8 cellular contexts compared by ENCODE assay signal in the genomic region with DNA sequence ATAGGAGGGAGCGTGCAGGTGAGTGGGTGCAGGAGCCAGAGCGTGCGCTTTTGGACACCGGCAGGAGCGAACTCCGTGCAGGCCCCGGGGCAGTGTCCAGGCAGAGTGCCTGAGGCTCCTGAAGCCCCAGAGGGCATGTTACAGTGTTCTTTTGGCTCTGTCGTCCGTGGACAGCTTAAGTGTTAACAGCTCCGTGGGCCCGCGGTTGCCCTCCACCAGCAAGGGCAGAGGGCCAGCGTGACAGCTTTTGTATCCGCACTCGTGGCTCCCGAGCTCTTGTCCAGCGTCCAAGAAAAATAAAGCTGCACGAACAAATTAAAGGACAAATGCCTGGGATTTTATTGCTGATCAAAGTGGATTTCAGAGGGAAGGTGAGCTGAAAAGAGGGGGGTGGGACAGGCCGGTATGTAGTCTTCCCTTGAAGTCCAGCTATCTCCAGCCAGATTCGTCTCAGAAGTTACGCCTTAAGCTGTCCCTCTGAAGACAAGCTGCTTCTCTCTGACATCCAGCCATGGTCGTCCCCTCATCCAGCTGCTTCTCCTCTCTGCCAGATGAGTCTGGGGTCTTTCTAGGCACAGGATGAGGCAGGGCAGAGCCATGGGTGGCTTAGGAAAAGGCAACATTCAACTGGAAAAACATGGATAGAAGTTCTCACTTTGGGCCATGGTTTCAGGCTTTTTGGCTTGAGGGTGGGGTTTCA. TPM values are rescaled to one million over a fixed set of nuclear protein-coding genes. Genes with fewer than 3 reads are reported as not detected.
DNase-seq lines count a peak whose midpoint lies in the region; ATAC-seq, FAIRE-seq and TF ChIP-seq lines count a peak whose summit lies in the region.

No MANE protein-coding gene starts in this region.

- in situ Hi-C loops in transverse colon (cut with MboI; ENCODE audit: low pct_ligation_motif_present in 1 of 4, low pct_unique_long_range_greater_than_20kb in 1 of 4, low sequenced_read_pairs in 3 of 4): no loop called here

- H3K27ac ChIP-seq in body of pancreas: peak overlapping the region in 3 of 4 donors; percentile 83 to 92 (median 90)
- H3K27ac ChIP-seq in mesendoderm (ENCODE audit: low read depth, low read length): peak overlapping the region; percentile 12
- peak overlapping the region; percentile 93 to 95 (median 94) for H3K27ac ChIP-seq in transverse colon

- POLR2A ChIA-PET in activated CD4-positive, alpha-beta T cell treated with anti-CD3 and anti-CD28 coated beads, Interleukin-2, amount 10 ng/mL, durations not matched to agents 7 days and 5 days (lab: Charles Lee): interaction anchor here (0.6 kb wide), 1 partner anchor 52 kb away, joined by 4 read pairs; no protein-coding TSS in a partner anchor

- H2BK120ac ChIP-seq in mesendoderm (ENCODE audit: low read depth, low read length): no peak overlapping the region

- H3K27me3 ChIP-seq in body of pancreas (no peaks in the 10 kb centered on the region), mesendoderm (ENCODE audit: insufficient read depth, low read length, poor library complexity) (no peaks in the 10 kb centered on the region), transverse colon (no peaks in the 10 kb centered on the region)

- no peak for FAIRE-seq in GM12892 (lab: Jason Lieb, UNC)

- peak overlapping the region; percentile 44 for H3K18ac ChIP-seq in mesendoderm (ENCODE audit: low read length)

- H3K23ac ChIP-seq in mesendoderm (ENCODE audit: low read length): no peak overlapping the region

- intact Hi-C loops in body of pancreas (cut with DNase I) (no loop called here), transverse colon (cut with DNase I; ENCODE audit: low total_unique reads) (no loop called here)

- no peak overlapping the region for H2BK5ac ChIP-seq in mesendoderm (ENCODE audit: low read length)

- no peak for ATAC-seq in body of pancreas
- ATAC-seq in HG02759 (IDR thresholded peaks at IDR 0.05; ENCODE audit: unreplicated experiment): no peak

- peak overlapping the region; percentile 69 for H3K9ac ChIP-seq in mesendoderm (ENCODE audit: low read length)

- TF ChIP-seq CTCF in body of pancreas (IDR thresholded peaks at IDR 0.05) (no peak), transverse colon (IDR thresholded peaks at IDR 0.05) (no peak)

- H3K56ac ChIP-seq in mesendoderm (ENCODE audit: low read length): peak overlapping the region; percentile 94

- H3K27ac Mint-ChIP-seq in activated CD4-positive, alpha-beta T cell treated with anti-CD3 and anti-CD28 coated beads, Interleukin-2, amount 10 ng/mL, durations not matched to agents 7 days and 5 days: peak overlapping the region; percentile 94

- H3K36me3 ChIP-seq in body of pancreas (replicated peaks in 1 of 2; ENCODE audit: insufficient read depth in 1 of 2, low read depth in 2 of 2): no peaks in the 10 kb centered on the region
- no peaks in the 10 kb centered on the region for H3K36me3 ChIP-seq in mesendoderm (ENCODE audit: control insufficient read depth, insufficient read depth, low read length)
- H3K36me3 ChIP-seq in transverse colon: no peaks in the 10 kb centered on the region

- H4K5ac ChIP-seq in mesendoderm (ENCODE audit: low read length): no peak overlapping the region

- no peak for DNase-seq in activated CD4-positive, alpha-beta T cell treated with anti-CD3 and anti-CD28 coated beads, Interleukin-2, amount 10 ng/mL, durations not matched to agents 7 days and 5 days
- no peak for DNase-seq in activated CD4-positive, alpha-beta T cell treated with anti-CD3 and anti-CD28 coated beads, Interleukin-2, amount 50 U/mL, for 48 hours
- no peak for DNase-seq in body of pancreas
- DNase-seq in mesendoderm: no peak
- DNase-seq in transverse colon: no peak
- DNase-seq in GM12892 (ENCODE audit: insufficient read length): no peak
- DNase-seq in NCI-H446 treated with DMSO at 0.1 percent for 48 hours (lab: John Stamatoyannopoulos, UW): no peak

- peaks cover 7% of the 10 kb centered on the region for H3K27me3 Mint-ChIP-seq in activated CD4-positive, alpha-beta T cell treated with anti-CD3 and anti-CD28 coated beads, Interleukin-2, amount 10 ng/mL, durations not matched to agents 7 days and 5 days

- 57 to 58% methylated on average over 14 to 22 of the region's 22 CpGs for WGBS in body of pancreas, 2 donors
- no CpG with 5 or more reads among the region's 22 CpGs for WGBS in mesendoderm (ENCODE audit: extremely low coverage, insufficient coverage, low lambda C conversion rate)
- WGBS in transverse colon (ENCODE audit: low coverage in 1 of 2), 2 donors: 88 to 100% methylated on average over 1 to 22 of the region's 22 CpGs

- no peak overlapping the region for H3K4me2 ChIP-seq in mesendoderm (ENCODE audit: low read length)

- H3K9me3 ChIP-seq in body of pancreas (no peaks in the 10 kb centered on the region), transverse colon (no peaks in the 10 kb centered on the region)

- H3K79me2 ChIP-seq in mesendoderm (ENCODE audit: control insufficient read depth, insufficient read depth, low read length): peaks cover 9% of the 10 kb centered on the region

- TF ChIP-seq POLR2A in body of pancreas (IDR thresholded peaks at IDR 0.05) (no peak), transverse colon (IDR thresholded peaks at IDR 0.05) (no peak), GM12892 (IDR thresholded peaks at IDR 0.05; ENCODE audit: low read depth, low read length) (no peak)

- peaks cover 43% of the 10 kb centered on the region for H3K4me1 Mint-ChIP-seq in activated CD4-positive, alpha-beta T cell treated with anti-CD3 and anti-CD28 coated beads, Interleukin-2, amount 10 ng/mL, durations not matched to agents 7 days and 5 days

- H3K4me3 ChIP-seq in body of pancreas (no peak overlapping the region), mesendoderm (ENCODE audit: low read length) (no peak overlapping the region), transverse colon (peak overlapping the region in 1 of 4 donors; percentile 79)

- peak overlapping the region; percentile 92 for H3K4me3 Mint-ChIP-seq in activated CD4-positive, alpha-beta T cell treated with anti-CD3 and anti-CD28 coated beads, Interleukin-2, amount 10 ng/mL, durations not matched to agents 7 days and 5 days

- H4K8ac ChIP-seq in mesendoderm (ENCODE audit: low read depth, low read length): no peak overlapping the region

- H3K4me1 ChIP-seq in body of pancreas: peaks cover 30% of the 10 kb centered on the region
- H3K4me1 ChIP-seq in mesendoderm (ENCODE audit: control insufficient read depth, low read depth, low read length): peaks cover 9% of the 10 kb centered on the region
- peaks cover 0 to 28% (median 21%) of the 10 kb centered on the region in 4 donors for H3K4me1 ChIP-seq in transverse colon

- no peak overlapping the region for H3K4ac ChIP-seq in mesendoderm (ENCODE audit: low read depth, low read length)

- no peak for TF ChIP-seq EP300 in transverse colon (IDR thresholded peaks at IDR 0.05; ENCODE audit: low read depth)

- no peaks in the 10 kb centered on the region for H3K36me3 Mint-ChIP-seq in activated CD4-positive, alpha-beta T cell treated with anti-CD3 and anti-CD28 coated beads, Interleukin-2, amount 10 ng/mL, durations not matched to agents 7 days and 5 days (ENCODE audit: low read depth)

- no peak overlapping the region for H2AK5ac ChIP-seq in mesendoderm (ENCODE audit: low read length)

- no peak overlapping the region for H2BK15ac ChIP-seq in mesendoderm (replicated peaks; ENCODE audit: low read depth)

- CTCF ChIA-PET in activated CD4-positive, alpha-beta T cell treated with anti-CD3 and anti-CD28 coated beads, Interleukin-2, amount 10 ng/mL, durations not matched to agents 7 days and 5 days (lab: Charles Lee): interaction anchor here (2.4 to 4.8 kb wide), 4 partner anchors 9 to 82 kb away, joined by 7 to 40 read pairs (median 10); a partner anchor contains a TSS

- no peaks in the 10 kb centered on the region for H3K9me3 Mint-ChIP-seq in activated CD4-positive, alpha-beta T cell treated with anti-CD3 and anti-CD28 coated beads, Interleukin-2, amount 10 ng/mL, durations not matched to agents 7 days and 5 days

- peaks cover 6% of the 10 kb centered on the region for H3K79me1 ChIP-seq in mesendoderm (ENCODE audit: low read length)

RNA-seq across cellular contexts. Expression of a gene that starts 1.0 kb away (rescaled TPM):
- 100 to 1,000 TPM; 114 to 119 TPM for total RNA-seq in activated CD4-positive, alpha-beta T cell treated with anti-CD3 and anti-CD28 coated beads, Interleukin-2, amount 10 ng/mL, durations not matched to agents 7 days and 5 days
- total RNA-seq in body of pancreas (10 to 100 TPM; 59.9 to 62.6 TPM), transverse colon (10 to 100 TPM; 35.2 to 47.2 (median 45.1) TPM)
- polyA plus RNA-seq in mesendoderm (2013, experiment 1 of 2): 47.0 TPM
- 48.0 TPM for polyA plus RNA-seq in mesendoderm (2013, experiment 2 of 2)
- polyA plus RNA-seq in GM12892 (2012; ENCODE audit: missing spikeins): 49.8 TPM

RNA-seq across cellular contexts. Expression of a gene that starts 6.6 kb away (rescaled TPM):
- 100 to 1,000 TPM; 125 to 128 TPM for total RNA-seq in activated CD4-positive, alpha-beta T cell treated with anti-CD3 and anti-CD28 coated beads, Interleukin-2, amount 10 ng/mL, durations not matched to agents 7 days and 5 days
- total RNA-seq in body of pancreas (10 to 100 TPM; 22.1 to 27.0 TPM), transverse colon (10 to 100 TPM; 15.5 to 70.3 (median 42.8) TPM)
- 124 TPM for polyA plus RNA-seq in mesendoderm (2013, experiment 1 of 2)
- polyA plus RNA-seq in mesendoderm (2013, experiment 2 of 2): 124 TPM
- polyA plus RNA-seq in GM12892 (2012; ENCODE audit: missing spikeins): 103 TPM

RNA-seq across cellular contexts. Expression of a gene that starts 11.3 kb away (rescaled TPM):
- under 1 TPM; 0.40 to 0.47 TPM for total RNA-seq in activated CD4-positive, alpha-beta T cell treated with anti-CD3 and anti-CD28 coated beads, Interleukin-2, amount 10 ng/mL, durations not matched to agents 7 days and 5 days
- total RNA-seq in body of pancreas: 10 to 100 TPM in 1 of 2 donors, 1 to 10 TPM in 1; 9.3 to 12.2 TPM
- 34.2 TPM for polyA plus RNA-seq in mesendoderm (2013, experiment 1 of 2)
- 32.7 TPM for polyA plus RNA-seq in mesendoderm (2013, experiment 2 of 2)
- 1 to 10 TPM; 1.8 to 7.0 (median 3.5) TPM for total RNA-seq in transverse colon
- 4.3 TPM for polyA plus RNA-seq in GM12892 (2012; ENCODE audit: missing spikeins)

RNA-seq across cellular contexts. Expression of a gene that starts 39.0 kb away (rescaled TPM):
- 1 to 10 TPM; 4.0 to 4.2 TPM for total RNA-seq in activated CD4-positive, alpha-beta T cell treated with anti-CD3 and anti-CD28 coated beads, Interleukin-2, amount 10 ng/mL, durations not matched to agents 7 days and 5 days
- total RNA-seq in body of pancreas (1 to 10 TPM; 2.0 to 6.2 TPM), transverse colon (10 to 100 TPM in 3 of 4 donors, 1 to 10 TPM in 1; 8.1 to 18.9 (median 12.6) TPM)
- polyA plus RNA-seq in mesendoderm (2013, experiment 1 of 2): 14.1 TPM
- 12.4 TPM for polyA plus RNA-seq in mesendoderm (2013, experiment 2 of 2)
- polyA plus RNA-seq in GM12892 (2012; ENCODE audit: missing spikeins): 62.6 TPM

RNA-seq across cellular contexts. Expression of a gene that starts 45.7 kb away (rescaled TPM):
- not detected for total RNA-seq in activated CD4-positive, alpha-beta T cell treated with anti-CD3 and anti-CD28 coated beads, Interleukin-2, amount 10 ng/mL, durations not matched to agents 7 days and 5 days
- total RNA-seq in body of pancreas (not detected), transverse colon (not detected)
- polyA plus RNA-seq in mesendoderm (2013, experiment 1 of 2): not detected
- not detected for polyA plus RNA-seq in mesendoderm (2013, experiment 2 of 2)
- polyA plus RNA-seq in GM12892 (2012; ENCODE audit: missing spikeins): not detected

Comparison
In these comparisons a context has a peak if more than half of its experiments do, and no peak if none do; other contexts are left out.
1. H3K27ac ChIP-seq: peak in every context shown above with its lines; median percentile 94 in transverse colon; 90 in body of pancreas; 12 in mesendoderm.